8 cellular contexts compared by ENCODE assay signal in the genomic region with DNA sequence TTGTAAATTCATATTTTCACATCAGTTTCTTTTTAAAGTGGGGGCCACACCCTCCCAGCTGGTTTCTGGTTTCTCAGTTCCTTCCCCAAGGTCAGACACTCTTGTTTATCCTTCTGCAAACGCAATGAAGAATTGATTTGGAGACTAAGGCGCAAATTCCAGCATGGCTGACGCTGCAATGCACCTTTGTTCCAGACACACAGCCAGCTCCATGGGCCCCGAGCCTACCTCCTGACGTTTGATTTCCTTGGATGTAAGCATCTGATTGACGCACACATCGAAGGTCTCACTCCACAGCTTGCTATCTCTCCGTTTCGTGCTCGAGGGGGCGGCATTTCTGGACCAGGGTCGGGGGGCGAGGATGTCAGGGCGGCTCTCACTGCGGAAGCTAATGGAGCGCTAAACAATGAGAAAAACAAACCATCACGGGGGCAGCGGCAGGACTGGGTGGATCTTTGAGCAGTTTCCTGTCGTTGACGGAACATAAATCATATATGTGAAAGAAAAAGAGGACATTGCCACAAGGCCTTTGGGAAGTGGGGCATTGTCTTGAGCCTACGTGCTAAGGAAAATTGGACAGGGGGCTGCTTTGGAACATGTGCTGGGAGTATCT. TPM values are rescaled to one million over a fixed set of nuclear protein-coding genes. Genes with fewer than 3 reads are reported as not detected.
A peak's percentile ranks its signal among the peaks of the same experiment; 100 is the strongest.
DNase-seq lines count a peak whose midpoint lies in the region; ATAC-seq, FAIRE-seq and TF ChIP-seq lines count a peak whose summit lies in the region.

No MANE protein-coding gene starts in this region.

- FAIRE-seq in GM19239 (lab: Jason Lieb, UNC) (peak; percentile 90), small intestine (lab: Jason Lieb, UNC) (no peak)

- peaks cover 57 to 74% of the 10 kb centered on the region in 2 donors for H3K4me1 Mint-ChIP-seq in effector memory CD8-positive, alpha-beta T cell (ENCODE audit: low read depth in 2 of 2)

- DNase-seq in GM19239 (ENCODE audit: insufficient read length, low spot score) (no peak), T follicular helper cell (ENCODE audit: low read depth) (peak; percentile 9), small intestine (peak; percentile 18), MG63 (no peak), AG08395 (ENCODE audit: low spot score) (no peak), AG20443 (ENCODE audit: low spot score) (no peak), osteoblast (ENCODE audit: insufficient read length, low spot score, missing footprints) (no peak)
- peak; percentile 19 to 26 (median 25) for DNase-seq in effector memory CD8-positive, alpha-beta T cell

- H3K27me3 ChIP-seq in small intestine (ENCODE audit: control insufficient read depth in 2 of 2, insufficient read depth in 2 of 2, low read length in 2 of 2) (no peaks in the 10 kb centered on the region), MG63 (no peaks in the 10 kb centered on the region), osteoblast (ENCODE audit: insufficient read depth, low read length) (no peaks in the 10 kb centered on the region)

- no peak overlapping the region for H2AFZ ChIP-seq in osteoblast (ENCODE audit: low read length)

- H3K9me3 ChIP-seq in small intestine (ENCODE audit: control insufficient read depth, low read depth) (no peaks in the 10 kb centered on the region), MG63 (no peaks in the 10 kb centered on the region), osteoblast (ENCODE audit: low read depth, low read length) (no peaks in the 10 kb centered on the region)

- no peaks in the 10 kb centered on the region for H3K9me3 Mint-ChIP-seq in effector memory CD8-positive, alpha-beta T cell

- peak overlapping the region; percentile 97 to 100 for H3K27ac Mint-ChIP-seq in effector memory CD8-positive, alpha-beta T cell

- TF ChIP-seq CTCF in osteoblast (IDR thresholded peaks at IDR 0.05; ENCODE audit: extremely low read depth, low read depth, low read length): no peak

- H3K4me2 ChIP-seq in osteoblast (ENCODE audit: insufficient read depth, low read length): no peak overlapping the region

- H3K27ac ChIP-seq in small intestine (ENCODE audit: low read depth in 1 of 2, low read length in 1 of 2) (peak overlapping the region in 1 of 2 donors; percentile 93), osteoblast (ENCODE audit: low read depth, low read length) (no peak overlapping the region)

- 52 to 81% (median 67%) methylated on average over 21 of the region's 21 CpGs for WGBS in small intestine, 3 donors

- peak overlapping the region; percentile 19 to 23 for H3K4me3 ChIP-seq in small intestine (ENCODE audit: low read depth in 1 of 2, low read length in 2 of 2)
- no peak overlapping the region for H3K4me3 ChIP-seq in MG63
- H3K4me3 ChIP-seq in osteoblast (ENCODE audit: insufficient read depth, low read length): no peak overlapping the region

- H3K36me3 Mint-ChIP-seq in effector memory CD8-positive, alpha-beta T cell (ENCODE audit: insufficient read depth): peaks cover 73% of the 10 kb centered on the region

- H3K4me1 ChIP-seq in small intestine (ENCODE audit: control insufficient read depth in 2 of 2, insufficient read depth in 1 of 2, low read depth in 1 of 2, low read length in 1 of 2) (peaks cover 0 to 8% of the 10 kb centered on the region in 2 donors), osteoblast (ENCODE audit: insufficient read depth, low read length) (peaks cover 12% of the 10 kb centered on the region)

- peak overlapping the region; percentile 88 to 98 for H3K4me3 Mint-ChIP-seq in effector memory CD8-positive, alpha-beta T cell

- no peaks in the 10 kb centered on the region for H3K27me3 Mint-ChIP-seq in effector memory CD8-positive, alpha-beta T cell

- H3K79me2 ChIP-seq in osteoblast (ENCODE audit: insufficient read depth, low read length): no peaks in the 10 kb centered on the region

- peak; percentile 48 for ATAC-seq in effector memory CD8-positive, alpha-beta T cell (replicated peaks)

- no peaks in the 10 kb centered on the region for H4K20me1 ChIP-seq in osteoblast (ENCODE audit: insufficient read depth, low read length)

- H3K36me3 ChIP-seq in small intestine (ENCODE audit: control insufficient read depth in 2 of 2, insufficient read depth in 2 of 2, low read length in 2 of 2) (peaks cover 0 to 2% of the 10 kb centered on the region in 2 donors), MG63 (no peaks in the 10 kb centered on the region), osteoblast (ENCODE audit: insufficient read depth, low read length) (no peaks in the 10 kb centered on the region)

RNA-seq across cellular contexts. Expression of a gene that starts 46.9 kb away (rescaled TPM):
- 1 to 10 TPM; 1.6 to 9.0 (median 4.6) TPM for polyA plus RNA-seq in small intestine
- 0.27 and 0.49 TPM in 2 replicates for total RNA-seq in MG63 (2014; rRNA removed; shearing (Covaris generic); ENCODE audit: low replicate concordance)
- 21.7 and 22.7 TPM in 2 replicates for total RNA-seq in osteoblast

Comparison
In these comparisons a context has a peak if more than half of its experiments do, and no peak if none do; other contexts are left out.
1. DNase-seq: peak in T follicular helper cell (single experiment), effector memory CD8-positive, alpha-beta T cell (3 of 3) and small intestine (single experiment); none in GM19239 (single experiment), MG63 (single experiment), AG08395 (single experiment), AG20443 (single experiment) and osteoblast (single experiment).
2. H3K4me3 ChIP-seq: peak in small intestine (2 of 2); none in MG63 (single experiment) and osteoblast (single experiment).
3. RNA of a gene that starts 46.9 kb away (total RNA-seq): 21.7 to 22.7 TPM in osteoblast; 0.27 to 0.49 TPM in MG63; every median in the first group is over 10 times any median in the second.